In the genomic region with DNA sequence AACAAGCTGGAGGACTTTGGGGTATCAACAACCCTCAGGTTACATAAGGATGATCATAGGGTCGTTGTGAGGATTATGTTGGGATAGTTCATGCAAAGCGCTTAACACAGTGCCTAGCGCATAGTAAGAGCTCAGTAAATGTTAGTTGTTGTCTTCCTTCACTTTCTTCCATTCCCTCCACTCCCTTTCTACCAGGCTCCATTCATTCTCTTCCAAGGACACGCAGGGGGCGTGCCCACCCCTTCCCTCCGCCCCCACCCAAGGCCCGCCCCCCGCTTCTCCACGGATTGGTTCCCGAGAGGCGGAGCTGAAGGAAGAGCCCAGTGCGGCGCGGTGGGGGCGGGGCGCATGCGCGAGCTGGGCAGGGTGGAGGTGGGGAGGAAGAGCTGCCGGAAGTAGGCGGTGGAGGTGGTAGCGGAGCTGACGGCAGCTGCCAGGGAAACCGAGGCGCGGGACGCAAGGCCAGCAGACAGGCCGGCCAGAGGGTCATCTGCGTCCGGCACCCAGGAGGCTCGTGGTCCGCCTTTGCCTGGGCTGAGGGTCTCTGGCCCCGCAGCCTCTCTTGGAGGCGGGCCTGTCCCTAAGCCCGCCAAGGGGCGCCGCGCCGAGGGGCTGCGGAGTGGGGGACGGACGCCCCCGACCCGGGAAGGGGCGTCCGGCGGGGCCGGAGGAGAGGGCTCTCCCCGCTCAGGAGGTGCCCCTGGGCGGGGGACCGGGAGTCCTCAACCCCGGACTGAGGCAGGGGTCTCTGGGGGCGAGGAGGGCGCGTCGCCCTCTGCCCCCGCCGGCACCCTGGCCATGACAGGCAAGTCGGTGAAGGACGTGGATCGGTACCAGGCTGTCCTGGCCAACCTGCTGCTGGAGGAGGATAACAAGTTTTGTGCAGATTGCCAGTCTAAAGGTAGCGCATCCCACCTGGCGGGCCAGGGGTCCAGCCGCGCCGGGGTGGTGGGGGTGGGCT, we compare ENCODE assay signal across 2 cellular contexts.
TF ChIP-seq lines count a peak whose summit lies in the region.

Gene SMAP2 (plus strand): TSS at position 405 of the 961 bp plus-strand sequence. CDS start 394 bp downstream, at position 799.

TF ChIP-seq in IMR-90, 13 proteins besides CTCF, POLR2A, EP300 and RAD21:
- TF ChIP-seq RCOR1 (IDR thresholded peaks at IDR 0.05; ENCODE audit: insufficient replicate concordance, low read length) (no peak), MXI1 (IDR thresholded peaks at IDR 0.05; ENCODE audit: borderline replicate concordance, low read depth, low read length) (peak; percentile 41; the same call in 1 of the 2 replicates), MAZ (IDR thresholded peaks at IDR 0.05; ENCODE audit: borderline replicate concordance, low read depth, low read length) (peak; percentile 85; the same call in 1 of the 2 replicates)

TF ChIP-seq in endothelial cell of umbilical vein, 7 proteins besides CTCF, POLR2A, EP300 and RAD21:
- TF ChIP-seq FOS (IDR thresholded peaks at IDR 0.05; ENCODE audit: borderline replicate concordance, insufficient read depth, low read length) = no peak
